1 cellular context compared by ENCODE assay signal in the genomic region with DNA sequence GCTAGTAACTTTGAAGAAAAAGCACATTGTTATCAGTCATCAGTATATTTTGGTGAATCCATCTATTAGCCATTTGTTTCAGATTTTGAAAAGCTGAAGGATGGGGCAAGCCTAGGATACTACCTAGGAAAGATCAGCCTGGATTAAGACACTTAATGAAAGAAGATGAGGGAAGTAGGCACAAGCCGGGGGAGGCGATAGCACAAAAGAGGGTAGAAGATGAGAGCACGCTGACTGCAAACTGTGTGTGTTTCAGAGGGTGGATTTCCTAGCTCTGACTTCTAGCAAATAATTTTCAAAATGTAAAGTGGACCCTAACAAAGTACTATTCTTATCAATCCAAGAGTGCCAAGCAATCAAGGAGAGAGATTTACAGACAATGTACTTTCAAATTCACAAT.
TF ChIP-seq lines count a peak whose summit lies in the region.

No MANE protein-coding gene starts in this region.

TF ChIP-seq in H1, 55 proteins besides CTCF, POLR2A, EP300 and RAD21 (continued from another document):
- TF ChIP-seq EZH2 (IDR thresholded peaks at IDR 0.05; ENCODE audit: low read depth, low read length, severe bottlenecking) (no peak), KDM4A (IDR thresholded peaks at IDR 0.05; ENCODE audit: low read depth, low read length, severe bottlenecking) (no peak), RNF2 (IDR thresholded peaks at IDR 0.05; ENCODE audit: borderline replicate concordance, low read depth, low read length, missing control alignments, poor library complexity, severe bottlenecking) (no peak), YY1 (IDR thresholded peaks at IDR 0.05; ENCODE audit: low read depth, low read length) (no peak), SP4 (IDR thresholded peaks at IDR 0.05; ENCODE audit: low read length) (no peak), KDM5A (IDR thresholded peaks at IDR 0.05; ENCODE audit: low read length) (no peak), CBX5 (IDR thresholded peaks at IDR 0.05; ENCODE audit: low read depth, low read length) (no peak), FOSL1 (IDR thresholded peaks at IDR 0.05; ENCODE audit: insufficient read depth, low read depth, low read length) (no peak), TEAD4 (IDR thresholded peaks at IDR 0.05; ENCODE audit: low read depth, low read length) (no peak)
- TF ChIP-seq, protein P1, sequence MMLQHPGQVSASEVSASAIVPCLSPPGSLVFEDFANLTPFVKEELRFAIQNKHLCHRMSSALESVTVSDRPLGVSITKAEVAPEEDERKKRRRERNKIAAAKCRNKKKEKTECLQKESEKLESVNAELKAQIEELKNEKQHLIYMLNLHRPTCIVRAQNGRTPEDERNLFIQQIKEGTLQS (IDR thresholded peaks at IDR 0.05; ENCODE audit: insufficient read depth, low read depth, low read length) = no peak
